In genomic region chr11:33094157-33094556, GRCh38 we compare ENCODE assay signal across 35 cellular contexts.
"Had no signal": no experiment of that assay in that cellular context is flagged by ENCODE, and none has a peak within 500 bp of the region (broad histone marks: within the 10 kb centered on the region; RNA-seq: fewer than 3 reads in every experiment).

No MANE protein-coding gene starts in this region.

- H3K27me3 ChIP-seq: MG63 had no signal

- H3K9me3 ChIP-seq: MG63 had no signal

- H3K4me3 ChIP-seq: MG63 had no signal

- DNase-seq: Kasumi-1, MG63, MM.1S, MV-4-11, NCI-H1048, NCI-H1092, NCI-H1092 treated with DMSO at 0.1 percent for 48 hours, NCI-H1105, NCI-H1105 treated with DMSO at 0.1 percent for 48 hours, NCI-H1417, NCI-H1417 treated with DMSO at 0.1 percent for 48 hours, NCI-H1436, NCI-H1436 treated with DMSO at 0.1 percent for 48 hours, NCI-H146, NCI-H1694, NCI-H1694 treated with DMSO at 0.1 percent for 48 hours, NCI-H187, NCI-H187 treated with DMSO at 0.1 percent for 48 hours, NCI-H1930, NCI-H2029, NCI-H2029 treated with DMSO at 0.1 percent for 48 hours, NCI-H2081, NCI-H2081 treated with DMSO at 0.1 percent for 48 hours, NCI-H2107, NCI-H2171, NCI-H2171 treated with DMSO at 0.1 percent for 48 hours, NCI-H2227 treated with DMSO at 0.1 percent for 48 hours, NCI-H226, NCI-H345, NCI-H446, NCI-H446 treated with DMSO at 0.1 percent for 48 hours, NCI-H510A, NCI-H510A treated with DMSO at 0.1 percent for 48 hours, NCI-H524, NCI-H524 treated with DMSO at 0.1 percent for 48 hours had no signal
